ENCODE assay signal across 26 cellular contexts in genomic region chr16:24822542-24822941, GRCh38. TPM values are rescaled to one million over a fixed set of nuclear protein-coding genes. Genes with fewer than 3 reads are reported as not detected.
DNase-seq lines count a peak whose midpoint lies in the region; ATAC-seq and TF ChIP-seq lines count a peak whose summit lies in the region.
"Had no signal": no experiment of that assay in that cellular context is flagged by ENCODE, and none has a peak within 500 bp of the region (broad histone marks: within the 10 kb centered on the region; RNA-seq: fewer than 3 reads in every experiment).

No MANE protein-coding gene starts in this region.

- TF ChIP-seq CTCF in SK-N-SH (IDR thresholded peaks at IDR 0.05): no peak

- CTCF ChIA-PET in SK-N-SH (lab: Yijun Ruan, JAX): no interaction called here

- H3K4me2 ChIP-seq in SK-N-SH: no peak overlapping the region

- no peak for TF ChIP-seq EP300 in SK-N-SH (IDR thresholded peaks at IDR 0.05; ENCODE audit: borderline replicate concordance in 1 of 2, low read depth in 1 of 2, low read length in 1 of 2)

- no peak overlapping the region for H2AFZ ChIP-seq in SK-N-SH (ENCODE audit: low read depth)

- peaks cover 62 to 75% of the 10 kb centered on the region in 2 donors for H3K36me3 ChIP-seq in stomach smooth muscle (ENCODE audit: control insufficient read depth in 2 of 2, insufficient read depth in 2 of 2, low read length in 2 of 2)
- H3K36me3 ChIP-seq in SK-N-SH (replicated peaks in 1 of 2; ENCODE audit: control insufficient read depth in 1 of 2, insufficient read depth in 2 of 2, low read length in 1 of 2): peaks cover 57 to 86% of the 10 kb centered on the region in 2 experiments

- peaks cover 34 to 37% of the 10 kb centered on the region in 2 donors for H3K4me1 Mint-ChIP-seq in immature natural killer cell
- H3K4me1 Mint-ChIP-seq: activated CD4-positive, alpha-beta T cell treated with anti-CD3 and anti-CD28 coated beads, Interleukin-2, amount 10 ng/mL, durations not matched to agents 7 days and 5 days had no signal

- 97% methylated on average over 10 of the region's 10 CpGs for WGBS in SK-N-SH (ENCODE audit: low lambda C conversion rate)

- H3K9me3 ChIP-seq in stomach smooth muscle (ENCODE audit: control insufficient read depth in 2 of 2, low read length in 2 of 2) (no peaks in the 10 kb centered on the region), SK-N-SH (no peaks in the 10 kb centered on the region)
- H3K9me3 ChIP-seq: thoracic aorta, vagina had no signal

- no peaks in the 10 kb centered on the region for H4K20me1 ChIP-seq in SK-N-SH (ENCODE audit: insufficient read depth)

- H3K9me2 ChIP-seq in SK-N-SH: no peaks in the 10 kb centered on the region

- H3K27ac ChIP-seq in stomach smooth muscle (ENCODE audit: low read length) (peak overlapping the region; percentile 6), SK-N-SH (ENCODE audit: low read depth in 2 of 2, low read length in 1 of 2) (no peak overlapping the region)
- H3K27ac ChIP-seq: coronary artery, thoracic aorta, vagina, VCaP had no signal

- H3K27ac Mint-ChIP-seq in immature natural killer cell: peak overlapping the region; percentile 26 to 85 (median 74)
- H3K27ac Mint-ChIP-seq: activated CD4-positive, alpha-beta T cell treated with anti-CD3 and anti-CD28 coated beads, Interleukin-2, amount 10 ng/mL, durations not matched to agents 7 days and 5 days had no signal

- H3K4me3 ChIP-seq in stomach smooth muscle (ENCODE audit: low read length in 2 of 2) (no peak overlapping the region), SK-N-SH (ENCODE audit: low read depth in 2 of 2, low read length in 1 of 2) (no peak overlapping the region)
- H3K4me3 ChIP-seq: coronary artery, thoracic aorta, vagina had no signal

- no peaks in the 10 kb centered on the region for H3K79me2 ChIP-seq in SK-N-SH (ENCODE audit: insufficient read depth)

- POLR2A ChIA-PET in SK-N-SH (lab: Yijun Ruan, JAX): no interaction called here

- H3K36me3 Mint-ChIP-seq in immature natural killer cell: peaks cover 27 to 67% (median 55%) of the 10 kb centered on the region in 3 donors

- H3K27me3 ChIP-seq in stomach smooth muscle (ENCODE audit: control insufficient read depth in 1 of 2, insufficient read depth in 2 of 2, low read length in 2 of 2) (no peaks in the 10 kb centered on the region), SK-N-SH (ENCODE audit: insufficient read depth) (no peaks in the 10 kb centered on the region)
- H3K27me3 ChIP-seq: vagina had no signal

- no peak overlapping the region for H3K9ac ChIP-seq in stomach smooth muscle (ENCODE audit: low read length in 2 of 2)
- no peak overlapping the region for H3K9ac ChIP-seq in SK-N-SH

- H3K4me1 ChIP-seq in stomach smooth muscle (ENCODE audit: control insufficient read depth, insufficient read depth, low read length) (peaks cover 4% of the 10 kb centered on the region), SK-N-SH (ENCODE audit: control insufficient read depth in 1 of 2, insufficient read depth in 2 of 2, low read depth in 1 of 2, low read length in 1 of 2) (peaks cover 0 to 18% of the 10 kb centered on the region in 2 experiments; a peak in 1 of 4 replicates)
- H3K4me1 ChIP-seq: vagina had no signal

- DNase-seq in Right ventricle myocardium superior (no peak), left cardiac atrium (no peak), amniotic epithelial cell (ENCODE audit: low read depth) (peak; percentile 83), immature natural killer cell (no peak), SK-N-SH (no peak), NCI-H526 treated with DMSO at 0.1 percent for 48 hours (lab: John Stamatoyannopoulos, UW) (no peak), AG20443 (ENCODE audit: low spot score) (no peak)
- DNase-seq: activated CD4-positive, alpha-beta T cell treated with anti-CD3 and anti-CD28 coated beads, Interleukin-2, amount 10 ng/mL, durations not matched to agents 7 days and 5 days; activated gamma-delta T cell; EL; naive thymus-derived CD4-positive, alpha-beta T cell; NCI-H1092; NCI-H187; NCI-H526; RPMI8226; stimulated activated CD4-positive, alpha-beta T cell treated with anti-CD3 and anti-CD28 coated beads, Interleukin-12 subunit alpha, Interleukin-12 subunit beta, amount 100 ng/mL, for 4 hours; stimulated activated CD4-positive, alpha-beta T cell treated with anti-CD3 and anti-CD28 coated beads, Interleukin-4, amount 100 ng/mL, for 24 hours; stimulated activated naive CD4-positive, alpha-beta T cell treated with Interleukin-2 at 50 U/mL for 16 hours had no signal

- no peaks in the 10 kb centered on the region for H3K9me3 Mint-ChIP-seq in immature natural killer cell
- H3K9me3 Mint-ChIP-seq: activated CD4-positive, alpha-beta T cell treated with anti-CD3 and anti-CD28 coated beads, Interleukin-2, amount 10 ng/mL, durations not matched to agents 7 days and 5 days had no signal

- H3K4me3 Mint-ChIP-seq in immature natural killer cell: peak overlapping the region in 2 of 5 donors; percentile 66 to 81
- H3K4me3 Mint-ChIP-seq: activated CD4-positive, alpha-beta T cell treated with anti-CD3 and anti-CD28 coated beads, Interleukin-2, amount 10 ng/mL, durations not matched to agents 7 days and 5 days; naive thymus-derived CD4-positive, alpha-beta T cell had no signal

- H3K27me3 Mint-ChIP-seq in immature natural killer cell (ENCODE audit: low read depth in 3 of 3): peaks cover 0 to 7% (median 4%) of the 10 kb centered on the region in 3 donors
- H3K27me3 Mint-ChIP-seq: activated CD4-positive, alpha-beta T cell treated with anti-CD3 and anti-CD28 coated beads, Interleukin-2, amount 10 ng/mL, durations not matched to agents 7 days and 5 days; naive thymus-derived CD4-positive, alpha-beta T cell had no signal

- ATAC-seq in Right ventricle myocardium superior (ENCODE audit: poor library complexity) (peak; percentile 30), left cardiac atrium (no peak)
- ATAC-seq: naive thymus-derived CD4-positive, alpha-beta T cell; SK-N-SH treated with all-trans-retinoic acid at 6 μM for 48 hours had no signal

- no peaks in the 10 kb centered on the region for H3F3A ChIP-seq in SK-N-SH (replicated peaks; ENCODE audit: insufficient read depth)

- no peak for TF ChIP-seq RAD21 in SK-N-SH (IDR thresholded peaks at IDR 0.05; ENCODE audit: low read length)

- intact Hi-C loops in Right ventricle myocardium superior (cut with DNase I): no loop called here
- intact Hi-C loops in left cardiac atrium (cut with DNase I): loop anchor here in 1 of 2 donors (10.0 kb wide), 1 partner anchor 122 kb away; no protein-coding TSS in a partner anchor

TF ChIP-seq in SK-N-SH, 30 proteins besides CTCF, POLR2A, EP300 and RAD21:
- TF ChIP-seq RCOR1 (IDR thresholded peaks at IDR 0.05; ENCODE audit: low read length) (no peak), ZBTB33 (IDR thresholded peaks at IDR 0.05; ENCODE audit: borderline replicate concordance, low read depth) (no peak), NFIC (IDR thresholded peaks at IDR 0.05; ENCODE audit: borderline replicate concordance) (no peak), YY1 (IDR thresholded peaks at IDR 0.05; ENCODE audit: low read depth) (no peak), JUND (IDR thresholded peaks at IDR 0.05) (no peak)

RNA-seq across cellular contexts. Expression of gene SLC5A11, which starts 23.2 kb away (rescaled TPM):
- total RNA-seq in Right ventricle myocardium superior: not detected
- not detected for total RNA-seq in left cardiac atrium
- not detected for polyA plus RNA-seq in immature natural killer cell
- polyA plus RNA-seq in SK-N-SH (2012; rRNA removed): 0.10 TPM in 1 of 2 replicates, not detected in the other
- polyA plus RNA-seq in SK-N-SH (2012; cell fraction: cytosol; rRNA removed): 0.01 and 0.03 TPM in 2 replicates
- 0.35 and 0.50 TPM in 2 replicates for polyA plus RNA-seq in SK-N-SH (2012; cell fraction: nucleus; rRNA removed)
- total RNA-seq: activated CD4-positive, alpha-beta T cell treated with anti-CD3 and anti-CD28 coated beads, Interleukin-2, amount 10 ng/mL, durations not matched to agents 7 days and 5 days; osteocyte; vagina had no signal
- polyA plus RNA-seq: fibroblast of lung; naive thymus-derived CD4-positive, alpha-beta T cell had no signal
